ENCODE assay signal across 15 cellular contexts in the genomic region with DNA sequence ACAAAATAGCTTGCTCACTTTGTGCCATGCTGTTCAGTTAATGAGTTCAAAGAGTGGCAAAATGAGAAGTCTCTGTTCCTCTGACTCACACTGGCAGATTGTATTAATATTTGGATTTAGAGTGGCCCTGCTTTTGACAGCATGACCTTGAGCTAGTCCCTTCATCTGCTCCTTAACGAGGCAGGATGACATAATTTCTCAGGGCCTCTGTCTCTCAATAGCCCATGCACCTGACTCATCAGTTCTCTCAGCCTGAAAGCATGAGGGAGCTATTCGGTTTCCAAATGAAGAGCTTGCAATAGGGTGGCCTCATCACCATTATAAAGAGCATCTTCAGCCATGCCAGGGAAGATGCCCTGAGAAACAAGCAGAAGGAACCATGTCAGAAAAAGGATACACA. TPM values are rescaled to one million over a fixed set of nuclear protein-coding genes. Genes with fewer than 3 reads are reported as not detected.
DNase-seq lines count a peak whose midpoint lies in the region; ATAC-seq, FAIRE-seq and TF ChIP-seq lines count a peak whose summit lies in the region.
"Had no signal": no experiment of that assay in that cellular context is flagged by ENCODE, and none has a peak within 500 bp of the region (broad histone marks: within the 10 kb centered on the region; RNA-seq: fewer than 3 reads in every experiment).

No MANE protein-coding gene starts in this region.

- no peaks in the 10 kb centered on the region for H3K79me1 ChIP-seq in mesendoderm (ENCODE audit: low read length)

- no peak overlapping the region for H3K4ac ChIP-seq in mesendoderm (ENCODE audit: low read depth, low read length)

- H3K79me2 ChIP-seq in GM12878 (ENCODE audit: control insufficient read depth, insufficient read depth, low read length) (no peaks in the 10 kb centered on the region), mesendoderm (ENCODE audit: control insufficient read depth, insufficient read depth, low read length) (no peaks in the 10 kb centered on the region)

- DNase-seq in COLO668 (lab: John Stamatoyannopoulos, UW; ENCODE audit: unreplicated experiment) = peak; percentile 13
- no peak for DNase-seq in GM12878 (ENCODE audit: low read depth, low spot score)
- peak; percentile 83 for DNase-seq in mesendoderm
- no peak for DNase-seq in activated gamma-delta T cell (lab: John Stamatoyannopoulos, UW)
- DNase-seq: aorta, Caco-2, Karpas-422, substantia nigra had no signal

- H2BK15ac ChIP-seq in mesendoderm (replicated peaks; ENCODE audit: low read depth) = no peak overlapping the region

- TF ChIP-seq RAD21 in GM12878 (IDR thresholded peaks at IDR 0.05; ENCODE audit: insufficient read depth, low read depth, low read length) = no peak

- no TSS peak for BruUV-seq in GM12878 (replicated peaks; lab: Mats Ljungman, UMichigan)

- 0% methylated on average over 2 of the region's 2 CpGs for WGBS in GM12878 (ENCODE audit: insufficient coverage, insufficient replicate concordance, low lambda C conversion rate, missing lambda C conversion rate)
- WGBS in mesendoderm (ENCODE audit: extremely low coverage, insufficient coverage, low lambda C conversion rate) = no CpG with 5 or more reads among the region's 2 CpGs

- H3K27ac ChIP-seq in HEK293 (ENCODE audit: extremely low read depth, low read depth, low read length) = no peak overlapping the region
- no peak overlapping the region for H3K27ac ChIP-seq in GM12878 (ENCODE audit: control insufficient read depth, insufficient read depth)
- no peak overlapping the region for H3K27ac ChIP-seq in mesendoderm (ENCODE audit: low read depth, low read length)
- H3K27ac ChIP-seq: RWPE1 had no signal

- TF ChIP-seq EP300 in GM12878 (IDR thresholded peaks at IDR 0.05; ENCODE audit: borderline replicate concordance in 1 of 2, control insufficient read depth in 1 of 2, low read depth in 2 of 2, low read length in 2 of 2) = no peak

- H3K56ac ChIP-seq in mesendoderm (ENCODE audit: low read length) = no peak overlapping the region

- ATAC-seq in GM12878 (peak; percentile 68), HG02870 (IDR thresholded peaks at IDR 0.05; ENCODE audit: unreplicated experiment) (no peak), GM21360 (IDR thresholded peaks at IDR 0.05; ENCODE audit: unreplicated experiment) (no peak)
- ATAC-seq in activated CD4-positive, CD25-positive, alpha-beta regulatory T cell treated with anti-CD3 and anti-CD28 coated beads, Interleukin-2, amount 50 U/mL, for 24 hours = no peak

- H3K4me1 ChIP-seq in HEK293 (ENCODE audit: control insufficient read depth, insufficient read depth, low read length) = peaks cover 11% of the 10 kb centered on the region
- H3K4me1 ChIP-seq in GM12878 (ENCODE audit: control insufficient read depth, insufficient read depth, low read length) = no peaks in the 10 kb centered on the region
- peaks cover 2% of the 10 kb centered on the region for H3K4me1 ChIP-seq in mesendoderm (ENCODE audit: control insufficient read depth, low read depth, low read length)
- H3K4me1 ChIP-seq: Caco-2 had no signal

- H3K27me3 ChIP-seq in GM12878 (replicated peaks in 1 of 2; ENCODE audit: control insufficient read depth in 2 of 2, insufficient read depth in 2 of 2, low read length in 1 of 2) (no peaks in the 10 kb centered on the region), mesendoderm (ENCODE audit: insufficient read depth, low read length, poor library complexity) (no peaks in the 10 kb centered on the region)

- H4K8ac ChIP-seq in mesendoderm (ENCODE audit: low read depth, low read length) = no peak overlapping the region

- POLR2A ChIA-PET in HEK293 (lab: Yijun Ruan, JAX) (no interaction called here), GM12878 (lab: Charles Lee) (interaction anchor here (0.7 to 0.9 kb wide), 2 partner anchors 11 to 13 kb away, joined by 3 read pairs; no protein-coding TSS in a partner anchor)

- H4K5ac ChIP-seq in mesendoderm (ENCODE audit: low read length) = no peak overlapping the region

- H2AK5ac ChIP-seq in mesendoderm (ENCODE audit: low read length) = no peak overlapping the region

- H3K23ac ChIP-seq in mesendoderm (ENCODE audit: low read length) = no peak overlapping the region

- no peak overlapping the region for H2BK5ac ChIP-seq in mesendoderm (ENCODE audit: low read length)

- intact Hi-C loops in GM12878 (cut with micrococcal nuclease; ENCODE audit: unreplicated experiment) = no loop called here

- H3K9ac ChIP-seq in GM12878 (ENCODE audit: control insufficient read depth, insufficient read depth, low read length) (no peak overlapping the region), mesendoderm (ENCODE audit: low read length) (no peak overlapping the region)

- H2AFZ ChIP-seq in GM12878 (ENCODE audit: control insufficient read depth, low read depth, low read length) = no peak overlapping the region

- FAIRE-seq in GM12878 (lab: Jason Lieb, UNC) = no peak
- FAIRE-seq: GM12891, TTC549 had no signal

- TF ChIP-seq CTCF in HEK293 (tag by site-specific recombination; IDR thresholded peaks at IDR 0.05) = no peak
- TF ChIP-seq CTCF in GM12878 (IDR thresholded peaks at IDR 0.05 in 2 of 3, conservative IDR thresholded peaks at IDR 0.05 in 1 of 3; ENCODE audit: control insufficient read depth in 2 of 3, extremely low read depth in 1 of 3, insufficient read depth in 1 of 3, low read depth in 3 of 3, low read length in 3 of 3) = no peak

- in situ Hi-C loops in GM12878 (cut with MboI) = no loop called here

- H3K4me2 ChIP-seq in GM12878 (ENCODE audit: control insufficient read depth, insufficient read depth) = no peak overlapping the region
- H3K4me2 ChIP-seq in mesendoderm (ENCODE audit: low read length) = no peak overlapping the region

- no peaks in the 10 kb centered on the region for H3K9me3 ChIP-seq in HEK293 (ENCODE audit: control insufficient read depth, insufficient read depth, low read depth, low read length)
- H3K9me3 ChIP-seq in GM12878 (replicated peaks; ENCODE audit: control insufficient read depth, insufficient read depth, low read length) = no peaks in the 10 kb centered on the region
- H3K9me3 ChIP-seq: Caco-2 had no signal

- no peaks in the 10 kb centered on the region for H4K20me1 ChIP-seq in GM12878 (ENCODE audit: control insufficient read depth, insufficient read depth)

- H3K18ac ChIP-seq in mesendoderm (ENCODE audit: low read length) = no peak overlapping the region

- no peak for TF ChIP-seq POLR2A in GM12878 (IDR thresholded peaks at IDR 0.05; ENCODE audit: low read depth, low read length)

- H2BK120ac ChIP-seq in mesendoderm (ENCODE audit: low read depth, low read length) = no peak overlapping the region

- H3K4me3 ChIP-seq in HEK293 (ENCODE audit: low read depth, low read length) (no peak overlapping the region), GM12878 (no peak overlapping the region), mesendoderm (ENCODE audit: low read length) (no peak overlapping the region)

- SMC1A ChIA-PET in GM12878 (lab: Charles Lee; ENCODE audit: uncharacterized antibody, unreplicated experiment) = interaction anchor here (0.8 to 3.1 kb wide), 6 partner anchors 9 to 169 kb away, joined by 3 to 14 read pairs (median 4); no protein-coding TSS in a partner anchor

- RAD21 ChIA-PET in GM12878 (lab: Charles Lee; ENCODE audit: unreplicated experiment) = interaction anchor here (0.5 to 1.1 kb wide), 7 partner anchors 13 to 152 kb away, joined by 3 to 4 read pairs (median 3); partner anchors contain the start of gene CAP2

- H3K36me3 ChIP-seq in HEK293 (ENCODE audit: control insufficient read depth in 2 of 2, insufficient read depth in 1 of 2, low read length in 2 of 2) (peaks cover 0 to 14% of the 10 kb centered on the region in 2 experiments; a peak in 2 of 3 replicates), GM12878 (ENCODE audit: control insufficient read depth in 2 of 2, insufficient read depth in 2 of 2, low read length in 1 of 2) (no peaks in the 10 kb centered on the region), mesendoderm (ENCODE audit: control insufficient read depth, insufficient read depth, low read length) (peaks cover 1% of the 10 kb centered on the region)

- CTCF ChIA-PET in HEK293 (lab: Yijun Ruan, JAX) (interaction anchor here (0.6 to 1.0 kb wide), 2 partner anchors 11 to 118 kb away, joined by 3 read pairs; no protein-coding TSS in a partner anchor), GM12878 (lab: Yijun Ruan, JAX) (interaction anchor here (0.8 to 1.3 kb wide), 5 partner anchors 15 to 77 kb away, joined by 3 to 6 read pairs (median 4); no protein-coding TSS in a partner anchor)

TF ChIP-seq in GM12878, 131 proteins besides CTCF, POLR2A, EP300 and RAD21 (continues in another document):
- TF ChIP-seq, protein P1, sequence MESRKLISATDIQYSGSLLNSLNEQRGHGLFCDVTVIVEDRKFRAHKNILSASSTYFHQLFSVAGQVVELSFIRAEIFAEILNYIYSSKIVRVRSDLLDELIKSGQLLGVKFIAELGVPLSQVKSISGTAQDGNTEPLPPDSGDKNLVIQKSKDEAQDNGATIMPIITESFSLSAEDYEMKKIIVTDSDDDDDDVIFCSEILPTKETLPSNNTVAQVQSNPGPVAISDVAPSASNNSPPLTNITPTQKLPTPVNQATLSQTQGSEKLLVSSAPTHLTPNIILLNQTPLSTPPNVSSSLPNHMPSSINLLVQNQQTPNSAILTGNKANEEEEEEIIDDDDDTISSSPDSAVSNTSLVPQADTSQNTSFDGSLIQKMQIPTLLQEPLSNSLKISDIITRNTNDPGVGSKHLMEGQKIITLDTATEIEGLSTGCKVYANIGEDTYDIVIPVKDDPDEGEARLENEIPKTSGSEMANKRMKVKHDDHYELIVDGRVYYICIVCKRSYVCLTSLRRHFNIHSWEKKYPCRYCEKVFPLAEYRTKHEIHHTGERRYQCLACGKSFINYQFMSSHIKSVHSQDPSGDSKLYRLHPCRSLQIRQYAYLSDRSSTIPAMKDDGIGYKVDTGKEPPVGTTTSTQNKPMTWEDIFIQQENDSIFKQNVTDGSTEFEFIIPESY (IDR thresholded peaks at IDR 0.05) = no peak

RNA-seq across cellular contexts. Expression of gene CAP2, which starts 38.2 kb away (rescaled TPM):
- total RNA-seq in GM12878 (2013; cell fraction: nucleolus; rRNA removed) = 1.9 and 2.3 TPM in 2 replicates
- total RNA-seq in GM12878 (2014; rRNA removed) = not detected in 2 replicates
- total RNA-seq in GM12878 (2014; rRNA removed; fragmentation: Illumina TruSeq; extraction: Trizol) = not detected in 2 replicates
- total RNA-seq in GM12878 (2021) = 0.15 TPM in 1 of 2 replicates, not detected in the other
- polyA plus RNA-seq in GM12878 (2011; ENCODE audit: low read depth) = not detected
- polyA plus RNA-seq in GM12878 (2011; rRNA removed) = 2.0 and 3.0 TPM in 2 replicates
- polyA plus RNA-seq in GM12878 (2011; cell fraction: cytosol; rRNA removed) = 1.2 and 1.3 TPM in 2 replicates
- polyA plus RNA-seq in GM12878 (2011; cell fraction: nucleus; rRNA removed) = 0.67 and 1.2 TPM in 2 replicates
- polyA plus RNA-seq in GM12878 (2012) = 0.10 TPM in 1 of 2 replicates, not detected in the other
- not detected in 2 replicates for polyA plus RNA-seq in GM12878 (2014; fragmentation: Illumina TruSeq; extraction: Trizol)
- polyA plus RNA-seq in GM12878 (2014; fragmentation: Nextera tagmentation; extraction: Ambion mirVana) = not detected
- not detected in 2 replicates for polyA plus RNA-seq in GM12878 (2014; rRNA removed)
- under 1 TPM in 1 of 2 experiments, not detected in 1; 0.10 TPM for polyA plus RNA-seq in GM12878 (2016; fragmentation: Nextera tagmentation; extraction: Ambion mirVana)
- polyA minus RNA-seq in GM12878 (2011; rRNA and poly(A)+ RNA removed) = 2.0 and 2.1 TPM in 2 replicates
- 1.0 and 2.1 TPM in 2 replicates for polyA minus RNA-seq in GM12878 (2011; cell fraction: cytosol; rRNA and poly(A)+ RNA removed)
- polyA minus RNA-seq in GM12878 (2011; cell fraction: nucleus; rRNA and poly(A)+ RNA removed) = 0.73 and 1.2 TPM in 2 replicates
- polyA plus RNA-seq in mesendoderm (2013, experiment 1 of 2) = 18.8 TPM
- polyA plus RNA-seq in mesendoderm (2013, experiment 2 of 2) = 21.2 TPM

Comparison
In these comparisons a context has a peak if more than half of its experiments do, and no peak if none do; other contexts are left out.
1. DNase-seq: peak in COLO668 (single experiment) and mesendoderm (single experiment); none in GM12878 (single experiment) and activated gamma-delta T cell (single experiment).